In the genomic region with DNA sequence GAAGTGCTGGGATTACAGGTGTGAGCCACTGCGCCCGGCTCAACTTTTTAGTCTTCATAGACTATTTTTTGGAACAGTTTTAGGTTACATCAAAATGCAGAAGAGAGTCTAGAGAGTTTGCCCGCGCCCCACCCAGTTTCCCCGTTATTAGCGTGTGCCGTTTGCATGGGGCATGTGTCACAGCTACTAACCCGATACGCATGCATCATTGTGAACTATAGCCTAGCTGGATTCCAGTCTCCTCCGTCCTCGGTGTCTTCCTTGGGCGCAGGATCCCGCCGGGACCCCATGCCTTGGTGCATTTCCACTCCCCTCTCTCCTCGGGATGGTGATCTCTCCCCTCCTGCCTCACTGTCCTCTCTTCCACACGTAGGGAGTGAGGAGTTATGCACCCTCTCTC, we compare ENCODE assay signal across 31 cellular contexts.
"Had no signal": no experiment of that assay in that cellular context is flagged by ENCODE, and none has a peak within 500 bp of the region (broad histone marks: within the 10 kb centered on the region; RNA-seq: fewer than 3 reads in every experiment).

No MANE protein-coding gene starts in this region.

- H3K27me3 Mint-ChIP-seq: activated CD4-positive, alpha-beta T cell treated with anti-CD3 and anti-CD28 coated beads, Interleukin-2, amount 10 ng/mL, durations not matched to agents 7 days and 5 days; activated naive CD8-positive, alpha-beta T cell treated with anti-CD3 and anti-CD28 coated beads, Interleukin-2, amount 10 ng/mL, durations not matched to agents 7 days and 5 days had no signal

- H3K36me3 Mint-ChIP-seq: activated naive CD4-positive, alpha-beta T cell treated with anti-CD3 and anti-CD28 coated beads, Interleukin-2, amount 50 U/mL, for 24 hours; activated naive CD8-positive, alpha-beta T cell treated with anti-CD3 and anti-CD28 coated beads, Interleukin-2, amount 10 ng/mL, durations not matched to agents 7 days and 5 days; WTC11 had no signal

- H3K4me3 ChIP-seq: body of pancreas, PC-9 had no signal

- H3K27me3 ChIP-seq: body of pancreas had no signal

- H3K4me1 Mint-ChIP-seq: activated CD4-positive, alpha-beta T cell treated with anti-CD3 and anti-CD28 coated beads for 36 hours; activated CD4-positive, alpha-beta T cell treated with anti-CD3 and anti-CD28 coated beads, Interleukin-2, amount 10 ng/mL, durations not matched to agents 7 days and 5 days; activated naive CD4-positive, alpha-beta T cell treated with anti-CD3 and anti-CD28 coated beads, Interleukin-2, amount 50 U/mL, for 24 hours; activated naive CD8-positive, alpha-beta T cell treated with anti-CD3 and anti-CD28 coated beads, Interleukin-2, amount 10 ng/mL, durations not matched to agents 7 days and 5 days; WTC11 had no signal

- H3K27ac Mint-ChIP-seq: activated CD4-positive, alpha-beta T cell treated with anti-CD3 and anti-CD28 coated beads for 36 hours; activated CD4-positive, alpha-beta T cell treated with anti-CD3 and anti-CD28 coated beads, Interleukin-2, amount 10 ng/mL, durations not matched to agents 7 days and 5 days; activated CD8-positive, alpha-beta T cell treated with anti-CD3 and anti-CD28 coated beads, Interleukin-2, amount 10 ng/mL, durations not matched to agents 7 days and 5 days; activated naive CD4-positive, alpha-beta T cell treated with anti-CD3 and anti-CD28 coated beads, Interleukin-2, amount 50 U/mL, for 24 hours; activated naive CD8-positive, alpha-beta T cell treated with anti-CD3 and anti-CD28 coated beads, Interleukin-2, amount 10 ng/mL, durations not matched to agents 7 days and 5 days; activated T-cell treated with anti-CD3 and anti-CD28 coated beads, Interleukin-2, amount 50 U/mL, for 24 hours; activated T-helper 2 cell treated with anti-CD3 and anti-CD28 coated beads, Interferon-gamma antibody, Interleukin-2, Interleukin-4, amounts not matched to agents 10 μg/mL and 5 μg/mL and 100 μg/mL, durations not matched to agents 14 hours and 24 hours and 36 hours; T-helper 1 cell treated with Interleukin-12 subunit alpha and Interleukin-12 subunit beta and Interleukin-4 antibody, amounts not matched to agents 30 μg/mL and 1 μg/mL, for 36 hours; T-helper 2 cell treated with Interferon-gamma antibody and Interleukin-4, amounts not matched to agents 5 μg/mL and 100 μg/mL, for 36 hours; WTC11 had no signal

- DNase-seq: activated CD4-positive, alpha-beta T cell treated with anti-CD3 and anti-CD28 coated beads for 36 hours; activated CD4-positive, alpha-beta T cell treated with anti-CD3 and anti-CD28 coated beads, Interleukin-2, amount 10 ng/mL, durations not matched to agents 7 days and 5 days; activated CD4-positive, alpha-beta T cell treated with anti-CD3 and anti-CD28 coated beads, Interleukin-2, amount 50 U/mL, for 48 hours; activated CD8-positive, alpha-beta T cell treated with anti-CD3 and anti-CD28 coated beads, Interleukin-2, amount 10 ng/mL, durations not matched to agents 7 days and 5 days; activated gamma-delta T cell; activated naive CD4-positive, alpha-beta T cell treated with Interleukin-2 at 50 U/mL for 16 hours; activated naive CD8-positive, alpha-beta T cell treated with anti-CD3 and anti-CD28 coated beads, Interleukin-2, amount 10 ng/mL, durations not matched to agents 7 days and 5 days; activated T-cell treated with anti-CD3 and anti-CD28 coated beads, Interleukin-2, amount 50 U/mL, for 24 hours; body of pancreas; MM.1S; MV-4-11; NCI-H1092; NCI-H1436 treated with DMSO at 0.1 percent for 48 hours; NCI-H1694 treated with DMSO at 0.1 percent for 48 hours; NCI-H2029; NCI-H345; NCI-H526; NCI-H748 treated with DMSO at 0.1 percent for 48 hours; NK-92 treated with Interleukin-12 subunit alpha and Interleukin-12 subunit beta, amount 100 ng/mL, for 24 hours; PC-9; Right ventricle myocardium superior; SJCRH30; SK-N-SH had no signal

- H3K36me3 ChIP-seq: SJCRH30 had no signal

- ATAC-seq: activated CD4-positive, alpha-beta T cell treated with anti-CD3 and anti-CD28 coated beads for 36 hours; activated CD4-positive, CD25-positive, alpha-beta regulatory T cell treated with anti-CD3 and anti-CD28 coated beads, Interleukin-2, amount 50 U/mL, for 24 hours; activated CD8-positive, alpha-beta T cell treated with anti-CD3 and anti-CD28 coated beads, Interleukin-2, amount 10 ng/mL, durations not matched to agents 7 days and 5 days; body of pancreas; WTC11 had no signal

- H2AFZ ChIP-seq: PC-9 had no signal

- H3K4me1 ChIP-seq: body of pancreas, SJCRH30 had no signal

- H3K9me2 ChIP-seq: SK-N-SH had no signal

- H3K4me2 ChIP-seq: KMS-11, PC-9, SK-N-SH had no signal

- H3K27ac ChIP-seq: body of pancreas, KMS-11, PC-9, RWPE1, SJCRH30 had no signal

- H3K9me3 ChIP-seq: body of pancreas, SJCRH30, SK-N-SH had no signal

- H3K9me3 Mint-ChIP-seq: activated CD4-positive, alpha-beta T cell treated with anti-CD3 and anti-CD28 coated beads, Interleukin-2, amount 10 ng/mL, durations not matched to agents 7 days and 5 days; activated naive CD4-positive, alpha-beta T cell treated with anti-CD3 and anti-CD28 coated beads, Interleukin-2, amount 50 U/mL, for 24 hours; activated naive CD8-positive, alpha-beta T cell treated with anti-CD3 and anti-CD28 coated beads, Interleukin-2, amount 10 ng/mL, durations not matched to agents 7 days and 5 days; activated T-cell treated with anti-CD3 and anti-CD28 coated beads, Interleukin-2, amount 50 U/mL, for 24 hours; activated T-helper 2 cell treated with anti-CD3 and anti-CD28 coated beads, Interferon-gamma antibody, Interleukin-2, Interleukin-4, amounts not matched to agents 10 μg/mL and 5 μg/mL and 100 μg/mL, durations not matched to agents 14 hours and 24 hours and 36 hours; T-helper 1 cell treated with Interleukin-12 subunit alpha and Interleukin-12 subunit beta and Interleukin-4 antibody, amounts not matched to agents 30 μg/mL and 1 μg/mL, for 36 hours; T-helper 2 cell treated with Interferon-gamma antibody and Interleukin-4, amounts not matched to agents 5 μg/mL and 100 μg/mL, for 36 hours; WTC11 had no signal

- H3K4me3 Mint-ChIP-seq: activated CD4-positive, alpha-beta T cell treated with anti-CD3 and anti-CD28 coated beads for 36 hours; activated CD4-positive, alpha-beta T cell treated with anti-CD3 and anti-CD28 coated beads, Interleukin-2, amount 10 ng/mL, durations not matched to agents 7 days and 5 days; activated CD8-positive, alpha-beta T cell treated with anti-CD3 and anti-CD28 coated beads, Interleukin-2, amount 10 ng/mL, durations not matched to agents 7 days and 5 days; activated naive CD4-positive, alpha-beta T cell treated with anti-CD3 and anti-CD28 coated beads, Interleukin-2, amount 50 U/mL, for 24 hours; activated naive CD8-positive, alpha-beta T cell treated with anti-CD3 and anti-CD28 coated beads, Interleukin-2, amount 10 ng/mL, durations not matched to agents 7 days and 5 days; activated T-cell treated with anti-CD3 and anti-CD28 coated beads, Interleukin-2, amount 50 U/mL, for 24 hours; T-helper 1 cell treated with Interleukin-12 subunit alpha and Interleukin-12 subunit beta and Interleukin-4 antibody, amounts not matched to agents 30 μg/mL and 1 μg/mL, for 36 hours; T-helper 2 cell treated with Interferon-gamma antibody and Interleukin-4, amounts not matched to agents 5 μg/mL and 100 μg/mL, for 36 hours; WTC11 had no signal
